In the genomic region with DNA sequence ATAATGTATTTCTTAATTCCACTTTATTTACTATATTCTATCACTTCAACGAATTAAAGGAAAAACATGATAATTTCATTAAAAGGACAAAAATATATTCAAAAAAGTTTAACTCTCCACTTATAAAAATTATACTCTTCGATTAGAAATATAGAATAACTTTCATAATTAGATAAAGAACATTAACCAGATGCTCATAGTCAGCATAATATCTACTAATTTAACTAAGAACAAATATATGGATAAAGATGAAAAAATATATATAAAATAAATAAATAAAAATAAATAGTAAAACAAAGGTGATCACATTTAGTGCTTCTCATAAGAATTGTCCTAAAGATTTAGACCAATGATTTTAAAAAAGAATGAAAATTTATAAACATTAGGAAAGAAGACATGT, we compare ENCODE assay signal across 24 cellular contexts.
DNase-seq lines count a peak whose midpoint lies in the region; ATAC-seq, FAIRE-seq and TF ChIP-seq lines count a peak whose summit lies in the region.
"Had no signal": no experiment of that assay in that cellular context is flagged by ENCODE, and none has a peak within 500 bp of the region (broad histone marks: within the 10 kb centered on the region; RNA-seq: fewer than 3 reads in every experiment).

No MANE protein-coding gene starts in this region.

- WGBS in K562 (ENCODE audit: insufficient coverage, low coverage, missing lambda C conversion rate): 28% methylated on average over 2 of the region's 2 CpGs
- WGBS in small intestine, 3 donors: 54 to 71% (median 58%) methylated on average over 2 of the region's 2 CpGs

- H2AFZ ChIP-seq in K562 (ENCODE audit: low read depth, low read length): 0 out of 2 replicates have a peak overlapping the region, but pooled peaks have one; percentile 85
- H2AFZ ChIP-seq: GM23248 had no signal

- TF ChIP-seq RAD21 in K562 (CRISPR knock-in tag; conservative IDR thresholded peaks at IDR 0.05 in 1 of 2, IDR thresholded peaks at IDR 0.05 in 1 of 2): no peak

- H3K27me3 ChIP-seq in K562 (ENCODE audit: control insufficient read depth in 2 of 2, insufficient read depth in 2 of 2, low read length in 2 of 2) (no peaks in the 10 kb centered on the region), small intestine (ENCODE audit: control insufficient read depth in 2 of 2, insufficient read depth in 2 of 2, low read length in 2 of 2) (no peaks in the 10 kb centered on the region)
- H3K27me3 ChIP-seq: BE2C; BLaER1 treated with 17β-estradiol and CSF1 and Interleukin-3, amounts not matched to agents 10 nM and 100 nM had no signal

- in situ Hi-C loops in K562 (cut with MboI): no loop called here

- ATAC-seq in K562 (no peak), HG02678 (IDR thresholded peaks at IDR 0.05; ENCODE audit: unreplicated experiment) (no peak), GM19463 (IDR thresholded peaks at IDR 0.05; ENCODE audit: unreplicated experiment) (no peak)
- ATAC-seq: A549 had no signal

- no peaks in the 10 kb centered on the region for H3K9me1 ChIP-seq in K562 (ENCODE audit: control insufficient read depth, insufficient read depth, low read length)

- H3K4me3 ChIP-seq in K562 (no peak overlapping the region), small intestine (ENCODE audit: low read depth in 1 of 2, low read length in 2 of 2) (no peak overlapping the region)
- H3K4me3 ChIP-seq: A549; BLaER1 treated with 17β-estradiol and CSF1 and Interleukin-3, amounts not matched to agents 10 nM and 100 nM; GM23248 had no signal

- DNase-seq in K562 (ENCODE audit: extremely low read depth in 1 of 4, low spot score in 3 of 4): no peak
- no peak for DNase-seq in frontal cortex (ENCODE audit: low spot score in 2 of 2)
- no peak for DNase-seq in small intestine
- DNase-seq in NCI-H526 (lab: John Stamatoyannopoulos, UW): no peak
- DNase-seq: ACHN; AML-193; BE2C; CD4-positive, alpha-beta T cell; CD8-positive, alpha-beta memory T cell; DMS 273 treated with DMSO at 0.1 percent for 48 hours; DMS79; EL; GM23248; H7; HCEC 1CT had no signal

- no peak overlapping the region for H3K27ac ChIP-seq in K562 (ENCODE audit: extremely low read depth, low read depth, low read length)
- no peak overlapping the region for H3K27ac ChIP-seq in small intestine (ENCODE audit: low read depth in 1 of 2, low read length in 1 of 2)
- H3K27ac ChIP-seq: 22Rv1; A549; BLaER1 treated with 17β-estradiol and CSF1 and Interleukin-3, amounts not matched to agents 10 nM and 100 nM; GM23248 had no signal

- no peak for TF ChIP-seq POLR2A in K562 (conservative IDR thresholded peaks at IDR 0.05)

- FAIRE-seq in A204.1 (lab: Jason Lieb, UNC): peak; percentile 87
- no peak for FAIRE-seq in K562 (lab: Jason Lieb, UNC)
- FAIRE-seq in frontal cortex (lab: Jason Lieb, UNC): peak; percentile 87
- peak; percentile 73 for FAIRE-seq in small intestine (lab: Jason Lieb, UNC)
- FAIRE-seq: A549, D721Med, GM12892, H1 had no signal

- H3K79me2 ChIP-seq in K562 (ENCODE audit: control insufficient read depth, insufficient read depth, low read length): no peaks in the 10 kb centered on the region

- POLR2A ChIA-PET in K562 (lab: Yijun Ruan, JAX): no interaction called here

- intact Hi-C loops in K562 (cut with micrococcal nuclease): no loop called here

- H3K4me2 ChIP-seq in K562 (ENCODE audit: insufficient read depth, low read length): no peak overlapping the region
- H3K4me2 ChIP-seq: A549; BLaER1 treated with 17β-estradiol and CSF1 and Interleukin-3, amounts not matched to agents 10 nM and 100 nM had no signal

- no peak for TF ChIP-seq CTCF in K562 (IDR thresholded peaks at IDR 0.05 in 2 of 3, conservative IDR thresholded peaks at IDR 0.05 in 1 of 3; ENCODE audit: insufficient read depth in 2 of 3, low read depth in 1 of 3, low read length in 3 of 3)

- H3K4me1 ChIP-seq in K562 (replicated peaks in 1 of 2; ENCODE audit: control insufficient read depth in 2 of 2, insufficient read depth in 2 of 2, low read length in 2 of 2) (peaks cover 0 to 3% of the 10 kb centered on the region in 2 experiments; a peak in 1 of 5 replicates), small intestine (ENCODE audit: control insufficient read depth in 2 of 2, insufficient read depth in 1 of 2, low read depth in 1 of 2, low read length in 1 of 2) (no peaks in the 10 kb centered on the region)
- H3K4me1 ChIP-seq: A549; BE2C; BLaER1 treated with 17β-estradiol and CSF1 and Interleukin-3, amounts not matched to agents 10 nM and 100 nM had no signal

- H4K20me1 ChIP-seq in K562 (replicated peaks; ENCODE audit: control insufficient read depth, insufficient read depth, low read length): no peaks in the 10 kb centered on the region
- H4K20me1 ChIP-seq: BLaER1 treated with 17β-estradiol and CSF1 and Interleukin-3, amounts not matched to agents 10 nM and 100 nM had no signal

- no peak overlapping the region for H3K9ac ChIP-seq in K562 (ENCODE audit: insufficient read depth in 1 of 2, low read depth in 2 of 2, low read length in 2 of 2)
- H3K9ac ChIP-seq: BLaER1 treated with 17β-estradiol and CSF1 and Interleukin-3, amounts not matched to agents 10 nM and 100 nM; GM23248 had no signal

- BruUV-seq in K562 (replicated peaks; lab: Mats Ljungman, UMichigan): no TSS peak

- no peaks in the 10 kb centered on the region for H3K36me3 ChIP-seq in K562 (ENCODE audit: control insufficient read depth, insufficient read depth, low read length)
- H3K36me3 ChIP-seq in small intestine (ENCODE audit: control insufficient read depth in 2 of 2, insufficient read depth in 2 of 2, low read length in 2 of 2): no peaks in the 10 kb centered on the region
- H3K36me3 ChIP-seq: BE2C; BLaER1 treated with 17β-estradiol and CSF1 and Interleukin-3, amounts not matched to agents 10 nM and 100 nM had no signal

- CTCF ChIA-PET in K562 (lab: Yijun Ruan, JAX; ENCODE audit: low intra/inter-chr PET ratio): no interaction called here

- H3K9me3 ChIP-seq in K562 (replicated peaks; ENCODE audit: control insufficient read depth, insufficient read depth, low read depth, low read length) (peaks cover 9% of the 10 kb centered on the region), small intestine (ENCODE audit: control insufficient read depth, low read depth) (no peaks in the 10 kb centered on the region)
- H3K9me3 ChIP-seq: A549, BE2C had no signal

- no peak for TF ChIP-seq EP300 in K562 (IDR thresholded peaks at IDR 0.05; ENCODE audit: low read length)

TF ChIP-seq in K562, 482 proteins besides CTCF, POLR2A, EP300 and RAD21:
- TF ChIP-seq C11orf30 (IDR thresholded peaks at IDR 0.05; ENCODE audit: low read depth): peak; percentile 52
- TF ChIP-seq SIN3A (IDR thresholded peaks at IDR 0.05; ENCODE audit: borderline replicate concordance in 2 of 2, control insufficient read depth in 1 of 2, low read depth in 2 of 2, low read length in 2 of 2): no peak
- TF ChIP-seq ZNF316 (IDR thresholded peaks at IDR 0.05): peak; percentile 73
